In genomic region chr22:21754523-21755128, GRCh38 we compare ENCODE assay signal across 9 cellular contexts. TPM values are rescaled to one million over a fixed set of nuclear protein-coding genes. Genes with fewer than 3 reads are reported as not detected.
DNase-seq lines count a peak whose midpoint lies in the region; ATAC-seq, FAIRE-seq and TF ChIP-seq lines count a peak whose summit lies in the region.
"Had no signal": no experiment of that assay in that cellular context is flagged by ENCODE, and none has a peak within 500 bp of the region (broad histone marks: within the 10 kb centered on the region; RNA-seq: fewer than 3 reads in every experiment).

No MANE protein-coding gene starts in this region.

- TF ChIP-seq EP300 in HepG2 (IDR thresholded peaks at IDR 0.05; ENCODE audit: low read depth in 2 of 2, low read length in 2 of 2) (no peak), HepG2 (CRISPR knock-in tag; IDR thresholded peaks at IDR 0.05; ENCODE audit: borderline replicate concordance) (no peak)

- POLR2A ChIA-PET in HepG2 (lab: Yijun Ruan, JAX): no interaction called here

- 67% methylated on average over 11 of the region's 14 CpGs for WGBS in HepG2 (ENCODE audit: low lambda C conversion rate)
- WGBS in aorta, 2 donors: 21 to 28% methylated on average over 14 of the region's 14 CpGs

- ATAC-seq in Right ventricle myocardium inferior: peak; percentile 74
- peak; percentile 15 for ATAC-seq in HepG2
- peak; percentile 9 for ATAC-seq in aorta (ENCODE audit: low FRiP score)
- no peak for ATAC-seq in GM21717 (IDR thresholded peaks at IDR 0.05; ENCODE audit: unreplicated experiment)
- ATAC-seq in HG03521 (IDR thresholded peaks at IDR 0.05; ENCODE audit: unreplicated experiment): no peak

- TF ChIP-seq RAD21 in HepG2 (CRISPR knock-in tag; IDR thresholded peaks at IDR 0.05): no peak

- no peaks in the 10 kb centered on the region for H3K27me3 Mint-ChIP-seq in Calu3 (ENCODE audit: unreplicated experiment)

- no peak overlapping the region for H2AFZ ChIP-seq in HepG2 (ENCODE audit: low read length)

- no peaks in the 10 kb centered on the region; the same call in 1 of the 2 replicates for H4K20me1 ChIP-seq in HepG2 (ENCODE audit: insufficient read depth, low read length)

- no peak for TF ChIP-seq CTCF in HepG2 (CRISPR knock-in tag; IDR thresholded peaks at IDR 0.05)
- TF ChIP-seq CTCF in Calu3 (IDR thresholded peaks at IDR 0.05; ENCODE audit: unreplicated experiment): no peak

- DNase-seq in Right ventricle myocardium inferior (ENCODE audit: missing footprints) (no peak), cardiac septum (ENCODE audit: low spot score) (no peak), caudate nucleus (lab: John Stamatoyannopoulos, UW) (peak in 39 of 61 donors; percentile 15 to 84 (median 44)), HepG2 (ENCODE audit: low spot score) (no peak), aorta (peak; percentile 52 to 77), Calu3 (no peak)

- in situ Hi-C loops in HepG2 (cut with HindIII; ENCODE audit: extremely low pct_ligation_motif_present, low pct_unique_long_range_greater_than_20kb): no loop called here

- H3K4me3 ChIP-seq in HepG2 (replicated peaks in 1 of 3; ENCODE audit: insufficient read depth in 1 of 3, low read depth in 2 of 3, low read length in 3 of 3): no peak overlapping the region
- no peak overlapping the region for H3K4me3 ChIP-seq in aorta (ENCODE audit: low read length in 2 of 2)
- H3K4me3 ChIP-seq: SK-N-MC had no signal

- H3K27ac Mint-ChIP-seq in Calu3 (ENCODE audit: unreplicated experiment): no peak overlapping the region

- no peak for FAIRE-seq in HepG2 (lab: Jason Lieb, UNC)

- H3K9me3 Mint-ChIP-seq in Calu3 (ENCODE audit: low read depth, unreplicated experiment): no peaks in the 10 kb centered on the region

- H3K4me1 ChIP-seq in HepG2 (ENCODE audit: insufficient read depth, low read length): peaks cover 21% of the 10 kb centered on the region
- H3K4me1 ChIP-seq in aorta (ENCODE audit: control insufficient read depth in 1 of 2, insufficient read depth in 2 of 2, low read length in 2 of 2): no peaks in the 10 kb centered on the region

- no peaks in the 10 kb centered on the region for H3K9me3 ChIP-seq in HepG2 (ENCODE audit: low read length)
- no peaks in the 10 kb centered on the region for H3K9me3 ChIP-seq in aorta (ENCODE audit: control insufficient read depth, low read length)

- CTCF ChIA-PET in HepG2 (lab: Yijun Ruan, JAX; ENCODE audit: low intra/inter-chr PET ratio, low total read pairs) (no interaction called here), Calu3 (lab: Charles Lee) (no interaction called here)

- peaks cover 7% of the 10 kb centered on the region for H3K4me1 Mint-ChIP-seq in Calu3 (ENCODE audit: low read depth, unreplicated experiment)

- no peaks in the 10 kb centered on the region for H3K79me2 ChIP-seq in HepG2 (ENCODE audit: insufficient read depth, low read length)

- H3K36me3 ChIP-seq in HepG2 (replicated peaks in 1 of 2; ENCODE audit: control insufficient read depth in 1 of 2, insufficient read depth in 2 of 2, low read length in 2 of 2) (peaks cover 2 to 6% of the 10 kb centered on the region in 2 experiments; a peak in 1 of 5 replicates), aorta (ENCODE audit: control insufficient read depth in 1 of 2, insufficient read depth in 2 of 2, low read length in 1 of 2) (no peaks in the 10 kb centered on the region)

- H3K4me2 ChIP-seq in HepG2 (ENCODE audit: low read depth, low read length): no peak overlapping the region

- no TSS peak for BruUV-seq in HepG2 (replicated peaks; lab: Mats Ljungman, UMichigan)
- BruUV-seq in Calu3 (replicated peaks; lab: Mats Ljungman, UMichigan): no TSS peak

- no peak for TF ChIP-seq POLR2A in HepG2 (IDR thresholded peaks at IDR 0.05; ENCODE audit: insufficient read depth in 1 of 2, low read depth in 2 of 2, low read length in 2 of 2)

- no peak overlapping the region for H3K9ac ChIP-seq in HepG2 (ENCODE audit: insufficient read depth, low read depth, low read length)

- peaks cover 25% of the 10 kb centered on the region for H3K36me3 Mint-ChIP-seq in Calu3 (ENCODE audit: insufficient read depth, unreplicated experiment)

- no peak overlapping the region for H3K4me3 Mint-ChIP-seq in Calu3 (ENCODE audit: low read depth, unreplicated experiment)

- H3K27me3 ChIP-seq in HepG2 (ENCODE audit: control insufficient read depth in 1 of 2, insufficient read depth in 2 of 2, low read length in 2 of 2): no peaks in the 10 kb centered on the region
- no peaks in the 10 kb centered on the region for H3K27me3 ChIP-seq in aorta (ENCODE audit: control insufficient read depth in 1 of 2, insufficient read depth in 2 of 2, low read length in 1 of 2)

- intact Hi-C loops in Right ventricle myocardium inferior (cut with DNase I): no loop called here
- intact Hi-C loops in cardiac septum (cut with DNase I): no loop called here
- intact Hi-C loops in HepG2 (cut with micrococcal nuclease; ENCODE audit: unreplicated experiment): no loop called here
- intact Hi-C loops in aorta (cut with DNase I): no loop called here
- intact Hi-C loops in Calu3 (cut with micrococcal nuclease; ENCODE audit: unreplicated experiment): no loop called here

- H3K27ac ChIP-seq in caudate nucleus (ENCODE audit: low read depth, low read length): peak overlapping the region; percentile 69
- H3K27ac ChIP-seq in HepG2 (ENCODE audit: extremely low read length, insufficient read depth, low read length): no peak overlapping the region
- H3K27ac ChIP-seq in aorta (ENCODE audit: low read depth in 1 of 2, low read length in 2 of 2): no peak overlapping the region

TF ChIP-seq in HepG2, 621 proteins besides CTCF, POLR2A, EP300 and RAD21:
- TF ChIP-seq ZNF30 (CRISPR knock-in tag; IDR thresholded peaks at IDR 0.05) (no peak), TSC22D2 (CRISPR knock-in tag; IDR thresholded peaks at IDR 0.05; ENCODE audit: borderline replicate concordance) (no peak), AGO2 (optimal IDR thresholded peaks at IDR 0.05; ENCODE audit: low read depth, low read length) (peak; percentile 67)
TF ChIP-seq in HepG2: peak in this region for 1.

RNA-seq across cellular contexts. Expression of gene YPEL1, which starts 19.0 kb away (rescaled TPM):
- total RNA-seq in Right ventricle myocardium inferior (4.4 TPM), cardiac septum (9.6 TPM), HepG2 (2016; rRNA removed; fragmentation: Illumina TruSeq; extraction: Trizol) (0.21 and 0.33 TPM in 2 replicates), aorta (1 to 10 TPM; 4.7 to 9.1 TPM), Calu3 (2022) (1.7 and 3.3 TPM in 2 replicates)
- 0.97 and 1.2 TPM in 2 replicates for total RNA-seq in HepG2 (2016; cell fraction: cytosol; rRNA removed; fragmentation: Illumina TruSeq; extraction: Trizol; ENCODE audit: low read depth)
- 0.16 and 0.22 TPM in 2 replicates for total RNA-seq in HepG2 (2016; cell fraction: insoluble cytoplasmic fraction; rRNA removed; fragmentation: Illumina TruSeq; extraction: Trizol)
- 0.77 and 1.3 TPM in 2 replicates for total RNA-seq in HepG2 (2016; cell fraction: membrane; rRNA removed; fragmentation: Illumina TruSeq; extraction: Trizol)
- 0.12 and 0.13 TPM in 2 replicates for total RNA-seq in HepG2 (2016; cell fraction: nucleus; rRNA removed; fragmentation: Illumina TruSeq; extraction: Trizol)
- polyA plus RNA-seq in HepG2 (2011; rRNA removed) (1.9 and 2.5 TPM in 2 replicates), aorta (1 to 10 TPM; 2.0 to 4.8 TPM)
- 0.96 and 1.0 TPM in 2 replicates for polyA plus RNA-seq in HepG2 (2011; cell fraction: cytosol; rRNA removed)
- 1.5 and 1.6 TPM in 2 replicates for polyA plus RNA-seq in HepG2 (2011; cell fraction: nucleus; rRNA removed)
- polyA plus RNA-seq in HepG2 (2012): 0.58 and 1.1 TPM in 2 replicates
- polyA plus RNA-seq in HepG2 (2016; cell fraction: cytosol; fragmentation: Illumina TruSeq; extraction: Trizol; ENCODE audit: low read depth): 0.79 and 1.7 TPM in 2 replicates
- 0.34 and 0.50 TPM in 2 replicates for polyA plus RNA-seq in HepG2 (2016; cell fraction: insoluble cytoplasmic fraction; fragmentation: Illumina TruSeq; extraction: Trizol; ENCODE audit: low read depth)
- polyA plus RNA-seq in HepG2 (2016; cell fraction: membrane; fragmentation: Illumina TruSeq; extraction: Trizol; ENCODE audit: low read depth): 1.0 and 1.3 TPM in 2 replicates
- polyA plus RNA-seq in HepG2 (2016; cell fraction: nucleus; fragmentation: Illumina TruSeq; extraction: Trizol; ENCODE audit: insufficient read depth, low read depth): 0.42 and 0.67 TPM in 2 replicates
- polyA minus RNA-seq in HepG2 (2011; rRNA and poly(A)+ RNA removed; ENCODE audit: low replicate concordance): 0.72 and 0.86 TPM in 2 replicates
- polyA minus RNA-seq in HepG2 (2011; cell fraction: cytosol; rRNA and poly(A)+ RNA removed): 0.69 and 0.70 TPM in 2 replicates
- polyA minus RNA-seq in HepG2 (2011; cell fraction: nucleus; rRNA and poly(A)+ RNA removed): 0.77 and 1.6 TPM in 2 replicates

Comparison
In these comparisons a context has a peak if more than half of its experiments do, and no peak if none do; other contexts are left out.
1. ATAC-seq: peak in Right ventricle myocardium inferior (single experiment), HepG2 (single experiment) and aorta (single experiment); none in GM21717 (single experiment) and HG03521 (single experiment).
2. DNase-seq: peak in caudate nucleus (39 of 61) and aorta (2 of 2); none in Right ventricle myocardium inferior (single experiment), cardiac septum (single experiment), HepG2 (single experiment) and Calu3 (single experiment).